In genomic region chr20:401682-402495, GRCh38 we compare ENCODE assay signal across 12 cellular contexts. TPM values are rescaled to one million over a fixed set of nuclear protein-coding genes. Genes with fewer than 3 reads are reported as not detected.
A peak's percentile ranks its signal among the peaks of the same experiment; 100 is the strongest.
DNase-seq lines count a peak whose midpoint lies in the region; ATAC-seq and TF ChIP-seq lines count a peak whose summit lies in the region.
"Had no signal": no experiment of that assay in that cellular context is flagged by ENCODE, and none has a peak within 500 bp of the region (broad histone marks: within the 10 kb centered on the region; RNA-seq: fewer than 3 reads in every experiment).

No MANE protein-coding gene starts in this region.

- DNase-seq in ACHN (peak; percentile 99), H4 (ENCODE audit: low spot score) (peak; percentile 62), PC-3 (peak; percentile 99), fibroblast of lung (ENCODE audit: low read depth in 2 of 2) (peak; percentile 48 to 83), foreskin melanocyte (no peak), middle frontal gyrus (ENCODE audit: extremely low spot score, low spot score) (no peak), cortex of kidney (lab: John Stamatoyannopoulos, UW) (no peak)
- DNase-seq: left ventricle myocardium inferior, NCI-H2029 had no signal

- in situ Hi-C loops in ACHN (cut with HindIII; ENCODE audit: low pct_ligation_motif_present, low pct_unique_long_range_greater_than_20kb, low sequenced_read_pairs) = no loop called here

- CTCF ChIA-PET in PC-3 (lab: Charles Lee) = no interaction called here

- ATAC-seq in PC-3 (peak; percentile 74), GM18861 (IDR thresholded peaks at IDR 0.05; ENCODE audit: unreplicated experiment) (no peak)

- H3K79me2 ChIP-seq in PC-3 (ENCODE audit: low read length) = no peaks in the 10 kb centered on the region
- no peaks in the 10 kb centered on the region for H3K79me2 ChIP-seq in fibroblast of lung (ENCODE audit: control insufficient read depth, insufficient read depth, low read length)

- H2AFZ ChIP-seq in PC-3 (ENCODE audit: low read length) (no peak overlapping the region), fibroblast of lung (ENCODE audit: low read length) (no peak overlapping the region)

- H3K4me2 ChIP-seq in PC-3 (ENCODE audit: low read length) = peak overlapping the region; percentile 38
- no peak overlapping the region for H3K4me2 ChIP-seq in fibroblast of lung (ENCODE audit: extremely low read depth, insufficient read depth, low read length)

- H3K9me3 ChIP-seq in PC-3 (ENCODE audit: low read length) = no peaks in the 10 kb centered on the region
- H3K9me3 ChIP-seq in fibroblast of lung (ENCODE audit: control insufficient read depth, insufficient read depth, low read depth, low read length) = no peaks in the 10 kb centered on the region
- H3K9me3 ChIP-seq: left ventricle myocardium inferior had no signal

- no peaks in the 10 kb centered on the region for H3K27me3 ChIP-seq in PC-3 (ENCODE audit: low read length)
- H3K27me3 ChIP-seq in fibroblast of lung (ENCODE audit: control insufficient read depth, insufficient read depth, low read length) = no peaks in the 10 kb centered on the region

- no peaks in the 10 kb centered on the region for H3K9me2 ChIP-seq in PC-3 (replicated peaks; ENCODE audit: low read length)

- no TSS peak for BruUV-seq in PC-3 (replicated peaks; lab: Mats Ljungman, UMichigan)

- no peaks in the 10 kb centered on the region for H4K20me1 ChIP-seq in PC-3 (ENCODE audit: low read length)
- H4K20me1 ChIP-seq in fibroblast of lung (ENCODE audit: control insufficient read depth, extremely low read depth, insufficient read depth, low read length) = no peaks in the 10 kb centered on the region

- no peak overlapping the region for H3K4me3 ChIP-seq in PC-3 (ENCODE audit: low read length)
- H3K4me3 ChIP-seq in fibroblast of lung (replicated peaks in 1 of 4; ENCODE audit: control extremely low read depth in 1 of 4, insufficient read depth in 1 of 4, low read depth in 3 of 4, low read length in 4 of 4) = no peak overlapping the region
- H3K4me3 ChIP-seq: left ventricle myocardium inferior, skin epidermis had no signal

- H3K36me3 ChIP-seq in PC-3 (ENCODE audit: low read depth, low read length) (peaks cover 12% of the 10 kb centered on the region), fibroblast of lung (ENCODE audit: control insufficient read depth, insufficient read depth, low read length) (peaks cover 1% of the 10 kb centered on the region)
- H3K36me3 ChIP-seq: left ventricle myocardium inferior had no signal

- H3K27ac ChIP-seq in PC-3 (ENCODE audit: low read length) (peak overlapping the region; percentile 91), fibroblast of lung (ENCODE audit: insufficient read depth, low read length) (no peak overlapping the region)
- H3K27ac ChIP-seq: left ventricle myocardium inferior, skin epidermis, VCaP had no signal

- H3K9ac ChIP-seq in PC-3 (ENCODE audit: low read length) (peak overlapping the region; percentile 65), fibroblast of lung (ENCODE audit: insufficient read depth, low read length) (no peak overlapping the region)

- POLR2A ChIA-PET in PC-3 (lab: Charles Lee; ENCODE audit: unreplicated experiment) = interaction anchor here (0.6 kb wide), 1 partner anchor 66 kb away, joined by 8 read pairs; no protein-coding TSS in a partner anchor

- H3K4me1 ChIP-seq in PC-3 (ENCODE audit: insufficient read depth, low read length) (peaks cover 27% of the 10 kb centered on the region), fibroblast of lung (ENCODE audit: control insufficient read depth, extremely low read depth, insufficient read depth, low read length) (peaks cover under 1% of the 10 kb centered on the region)

- H3F3A ChIP-seq in PC-3 (ENCODE audit: low read length, unreplicated experiment) = no peaks in the 10 kb centered on the region

- TF ChIP-seq CTCF in PC-3 (conservative IDR thresholded peaks at IDR 0.05; ENCODE audit: low read depth, low read length) (no peak), fibroblast of lung (conservative IDR thresholded peaks at IDR 0.05 in 1 of 2, IDR thresholded peaks at IDR 0.05 in 1 of 2; ENCODE audit: low read depth in 1 of 2, low read length in 2 of 2) (no peak)

- intact Hi-C loops in PC-3 (cut with micrococcal nuclease) = loop anchor here (2.0 to 5.0 kb wide), 2 partner anchors 19 to 40 kb away; no protein-coding TSS in a partner anchor

RNA-seq across cellular contexts. Expression of gene RBCK1, which starts 6.2 kb away (rescaled TPM):
- total RNA-seq in H4 (2014; rRNA removed; shearing (Covaris generic)) = 91.7 and 95.5 TPM in 2 replicates
- total RNA-seq in PC-3 (2014; rRNA removed) (115 and 137 TPM in 2 replicates), fibroblast of lung (81.7 and 89.0 TPM in 2 replicates)
- polyA plus RNA-seq in fibroblast of lung = 35.2 and 36.3 TPM in 2 replicates
- 75.4 and 89.7 TPM in 2 replicates for polyA plus RNA-seq in fibroblast of lung (2012)
- polyA minus RNA-seq in fibroblast of lung (ENCODE audit: low replicate concordance) = 155 and 234 TPM in 2 replicates

RNA-seq across cellular contexts. Expression of gene TRIB3, which starts 21.3 kb away (rescaled TPM):
- 69.2 and 99.3 TPM in 2 replicates for total RNA-seq in H4 (2014; rRNA removed; shearing (Covaris generic))
- total RNA-seq in PC-3 (2014; rRNA removed) = 160 and 193 TPM in 2 replicates
- 194 and 202 TPM in 2 replicates for total RNA-seq in fibroblast of lung
- 13.3 and 23.4 TPM in 2 replicates for polyA plus RNA-seq in fibroblast of lung
- 13.6 and 26.7 TPM in 2 replicates for polyA plus RNA-seq in fibroblast of lung (2012)
- 12.4 and 25.7 TPM in 2 replicates for polyA minus RNA-seq in fibroblast of lung (ENCODE audit: low replicate concordance)

RNA-seq across cellular contexts. Expression of gene NRSN2, which starts 55.0 kb away (rescaled TPM):
- total RNA-seq in H4 (2014; rRNA removed; shearing (Covaris generic)) = 69.6 and 72.8 TPM in 2 replicates
- total RNA-seq in PC-3 (2014; rRNA removed) = 50.7 and 55.7 TPM in 2 replicates
- 23.1 and 34.5 TPM in 2 replicates for total RNA-seq in fibroblast of lung
- 56.0 and 60.5 TPM in 2 replicates for polyA plus RNA-seq in fibroblast of lung
- 67.4 and 75.8 TPM in 2 replicates for polyA plus RNA-seq in fibroblast of lung (2012)
- 82.9 and 98.7 TPM in 2 replicates for polyA minus RNA-seq in fibroblast of lung (ENCODE audit: low replicate concordance)

Comparison
In these comparisons a context has a peak if more than half of its experiments do, and no peak if none do; other contexts are left out.
1. DNase-seq: peak in ACHN (single experiment), H4 (single experiment), PC-3 (single experiment) and fibroblast of lung (2 of 2); none in foreskin melanocyte (single experiment), middle frontal gyrus (single experiment) and cortex of kidney (single experiment).